ENCODE assay signal across 1 cellular context in genomic region chr12:56080556-56081138, GRCh38.
TF ChIP-seq lines count a peak whose summit lies in the region.

No MANE protein-coding gene starts in this region.

TF ChIP-seq in K562, 482 proteins besides CTCF, POLR2A, EP300 and RAD21 (continued from another document):
- TF ChIP-seq USF2 (CRISPR knock-in tag; IDR thresholded peaks at IDR 0.05) (no peak), EZH2 (IDR thresholded peaks at IDR 0.05; ENCODE audit: borderline replicate concordance, low read depth, low read length) (no peak), ZNF398 (CRISPR knock-in tag; IDR thresholded peaks at IDR 0.05) (no peak), PRDM10 (IDR thresholded peaks at IDR 0.05; ENCODE audit: partially characterized antibody) (peak; percentile 85), KAT7 (CRISPR knock-in tag; IDR thresholded peaks at IDR 0.05; ENCODE audit: borderline replicate concordance) (0 out of 2 replicates have a peak, but pooled peaks have one; percentile 8), VEZF1 (CRISPR knock-in tag; IDR thresholded peaks at IDR 0.05) (no peak), ZNF165 (CRISPR knock-in tag; IDR thresholded peaks at IDR 0.05; ENCODE audit: borderline replicate concordance) (no peak), FOSL1 (tag; conservative IDR thresholded peaks at IDR 0.05) (no peak), PHF8 (IDR thresholded peaks at IDR 0.05; ENCODE audit: borderline replicate concordance, low read length) (no peak), RB1 (IDR thresholded peaks at IDR 0.05; ENCODE audit: low read depth) (no peak), RFX5 (IDR thresholded peaks at IDR 0.05; ENCODE audit: low read depth, low read length) (no peak), ZNF311 (CRISPR knock-in tag; IDR thresholded peaks at IDR 0.05) (no peak), ERF (CRISPR knock-in tag; IDR thresholded peaks at IDR 0.05) (no peak), MEF2D (tag; conservative IDR thresholded peaks at IDR 0.05; ENCODE audit: low read depth) (no peak), MCM7 (IDR thresholded peaks at IDR 0.05) (no peak), MBD2 (IDR thresholded peaks at IDR 0.05; ENCODE audit: borderline replicate concordance, low read depth) (no peak), SRSF9 (IDR thresholded peaks at IDR 0.05; ENCODE audit: borderline replicate concordance, low read depth, low read length) (no peak), BCOR (IDR thresholded peaks at IDR 0.05) (0 out of 2 replicates have a peak, but pooled peaks have one; percentile 20), BCL6 (CRISPR knock-in tag; IDR thresholded peaks at IDR 0.05) (no peak)
